1 cellular context compared by ENCODE assay signal in genomic region chr11:74390697-74391096, GRCh38.
TF ChIP-seq lines count a peak whose summit lies in the region.

No MANE protein-coding gene starts in this region.

TF ChIP-seq in HepG2, 621 proteins besides CTCF, POLR2A, EP300 and RAD21:
- peak; percentile 17 for TF ChIP-seq HNRNPK (IDR thresholded peaks at IDR 0.05; ENCODE audit: low read depth, low read length, poor library complexity, severe bottlenecking)
- TF ChIP-seq ZFY (CRISPR knock-in tag; IDR thresholded peaks at IDR 0.05): no peak
